ENCODE assay signal across 8 cellular contexts in genomic region chr15:75597667-75598341, GRCh38. TPM values are rescaled to one million over a fixed set of nuclear protein-coding genes. Genes with fewer than 3 reads are reported as not detected.
DNase-seq lines count a peak whose midpoint lies in the region; ATAC-seq and TF ChIP-seq lines count a peak whose summit lies in the region.

No MANE protein-coding gene starts in this region.

- H3K18ac ChIP-seq in mesenchymal stem cell (ENCODE audit: low read depth in 1 of 2, low read length in 2 of 2): no peak overlapping the region

- H4K91ac ChIP-seq in mesenchymal stem cell (ENCODE audit: low read length): no peak overlapping the region

- no peak overlapping the region for H3K23ac ChIP-seq in mesenchymal stem cell (ENCODE audit: low read length in 2 of 2)

- no peaks in the 10 kb centered on the region for H3K4me1 ChIP-seq in ascending aorta
- no peaks in the 10 kb centered on the region for H3K4me1 ChIP-seq in mesenchymal stem cell (ENCODE audit: control insufficient read depth, insufficient read depth, low read depth, low read length)

- H3K4me3 ChIP-seq in ascending aorta: no peak overlapping the region
- H3K4me3 ChIP-seq in mesenchymal stem cell (ENCODE audit: insufficient read depth in 1 of 2, low read depth in 1 of 2, low read length in 2 of 2): no peak overlapping the region

- peak in 2 of 3 experiments; percentile 17 to 42 for TF ChIP-seq CTCF in ascending aorta (IDR thresholded peaks at IDR 0.05)

- no peak for ATAC-seq in GM19351 (IDR thresholded peaks at IDR 0.05; ENCODE audit: unreplicated experiment)

- H3K79me1 ChIP-seq in mesenchymal stem cell (replicated peaks; ENCODE audit: low read length, poor library complexity, severe bottlenecking): peaks cover 4% of the 10 kb centered on the region

- peak; percentile 16 for DNase-seq in EH (ENCODE audit: low read depth)
- DNase-seq in NAMALWA (ENCODE audit: low spot score): peak; percentile 50
- peak in 1 of 2 donors; percentile 52 for DNase-seq in ascending aorta (ENCODE audit: low spot score in 2 of 2)
- DNase-seq in mesenchymal stem cell: peak; percentile 35
- DNase-seq in COLO829 (ENCODE audit: low spot score): no peak
- no peak for DNase-seq in GM19240 (ENCODE audit: insufficient read length, low spot score)
- no peak for DNase-seq in NCI-H128 (lab: John Stamatoyannopoulos, UW; ENCODE audit: unreplicated experiment)

- no peak overlapping the region for H2AK5ac ChIP-seq in mesenchymal stem cell (ENCODE audit: low read length, severe bottlenecking)

- intact Hi-C loops in ascending aorta (cut with DNase I): no loop called here

- H3K36me3 ChIP-seq in ascending aorta (peaks cover 27 to 67% of the 10 kb centered on the region in 2 donors), mesenchymal stem cell (ENCODE audit: control insufficient read depth in 1 of 2, insufficient read depth in 2 of 2, low read depth in 1 of 2, low read length in 2 of 2) (peaks cover 42 to 87% of the 10 kb centered on the region in 2 experiments)

- no peak overlapping the region for H3K9ac ChIP-seq in mesenchymal stem cell (ENCODE audit: low read length)

- 90% methylated on average over 3 of the region's 3 CpGs for WGBS in mesenchymal stem cell

- no peak overlapping the region for H3K4ac ChIP-seq in mesenchymal stem cell (ENCODE audit: low read depth in 1 of 2, low read length in 2 of 2)

- H3K9me3 ChIP-seq in ascending aorta (no peaks in the 10 kb centered on the region), mesenchymal stem cell (ENCODE audit: control insufficient read depth, low read length) (no peaks in the 10 kb centered on the region)

- H3K4me2 ChIP-seq in mesenchymal stem cell (ENCODE audit: low read length, poor library complexity, severe bottlenecking): no peak overlapping the region

- H3K27me3 ChIP-seq in ascending aorta (no peaks in the 10 kb centered on the region), mesenchymal stem cell (ENCODE audit: control insufficient read depth in 1 of 2, insufficient read depth in 1 of 2, low read length in 2 of 2) (no peaks in the 10 kb centered on the region)

- H4K8ac ChIP-seq in mesenchymal stem cell (ENCODE audit: low read length): no peak overlapping the region

- H2BK5ac ChIP-seq in mesenchymal stem cell (ENCODE audit: low read depth, low read length, poor library complexity, severe bottlenecking): no peak overlapping the region

- no peak overlapping the region for H3K14ac ChIP-seq in mesenchymal stem cell (ENCODE audit: low read length in 2 of 2)

- H2BK15ac ChIP-seq in mesenchymal stem cell (ENCODE audit: low read depth, poor library complexity, severe bottlenecking): no peak overlapping the region

- H2BK120ac ChIP-seq in mesenchymal stem cell (ENCODE audit: low read depth, low read length): no peak overlapping the region

- peak overlapping the region in 1 of 2 experiments; percentile 72 for H2BK12ac ChIP-seq in mesenchymal stem cell (ENCODE audit: low read length in 2 of 2)

- H3K27ac ChIP-seq in ascending aorta (no peak overlapping the region), mesenchymal stem cell (ENCODE audit: low read length, poor library complexity, severe bottlenecking) (no peak overlapping the region)

- H2AFZ ChIP-seq in mesenchymal stem cell (ENCODE audit: low read depth, low read length): no peak overlapping the region

RNA-seq across cellular contexts. Expression of gene PTPN9, which starts 18.7 kb away (rescaled TPM):
- 7.1 TPM for total RNA-seq in ascending aorta
- polyA plus RNA-seq in mesenchymal stem cell (2013, experiment 1 of 2): 37.9 TPM
- polyA plus RNA-seq in mesenchymal stem cell (2013, experiment 2 of 2): 37.5 TPM

RNA-seq across cellular contexts. Expression of gene SNUPN, which starts 27.7 kb away (rescaled TPM):
- 6.7 TPM for total RNA-seq in ascending aorta
- polyA plus RNA-seq in mesenchymal stem cell (2013, experiment 1 of 2): 21.7 TPM
- 20.5 TPM for polyA plus RNA-seq in mesenchymal stem cell (2013, experiment 2 of 2)

RNA-seq across cellular contexts. Expression of gene IMP3, which starts 42.2 kb away (rescaled TPM):
- total RNA-seq in ascending aorta: 159 TPM
- 49.0 TPM for polyA plus RNA-seq in mesenchymal stem cell (2013, experiment 1 of 2)
- 48.8 TPM for polyA plus RNA-seq in mesenchymal stem cell (2013, experiment 2 of 2)

RNA-seq across cellular contexts. Expression of gene SNX33, which starts 49.9 kb away (rescaled TPM):
- 53.5 TPM for total RNA-seq in ascending aorta
- 23.0 TPM for polyA plus RNA-seq in mesenchymal stem cell (2013, experiment 1 of 2)
- polyA plus RNA-seq in mesenchymal stem cell (2013, experiment 2 of 2): 22.6 TPM

Comparison
In these comparisons a context has a peak if more than half of its experiments do, and no peak if none do; other contexts are left out.
1. DNase-seq: peak in EH (single experiment), NAMALWA (single experiment) and mesenchymal stem cell (single experiment); none in COLO829 (single experiment), GM19240 (single experiment) and NCI-H128 (single experiment).